13 cellular contexts compared by ENCODE assay signal in genomic region chr7:99420213-99420612, GRCh38. TPM values are rescaled to one million over a fixed set of nuclear protein-coding genes. Genes with fewer than 3 reads are reported as not detected.
DNase-seq lines count a peak whose midpoint lies in the region; ATAC-seq and TF ChIP-seq lines count a peak whose summit lies in the region.
"Had no signal": no experiment of that assay in that cellular context is flagged by ENCODE, and none has a peak within 500 bp of the region (broad histone marks: within the 10 kb centered on the region; RNA-seq: fewer than 3 reads in every experiment).

No MANE protein-coding gene starts in this region.

- H3K27ac Mint-ChIP-seq in stimulated activated naive CD8-positive, alpha-beta T cell treated with anti-CD3 and anti-CD28 coated beads, Interleukin-15, amount 100 ng/mL, for 72 hours: no peak overlapping the region
- H3K27ac Mint-ChIP-seq in T-helper 17 cell (peak overlapping the region; percentile 79), glutamatergic neuron (ENCODE audit: unreplicated experiment) (peak overlapping the region; percentile 33)

- H3K36me3 Mint-ChIP-seq in T-helper 17 cell (ENCODE audit: low read depth) (peaks cover 6% of the 10 kb centered on the region), glutamatergic neuron (ENCODE audit: unreplicated experiment) (peaks cover under 1% of the 10 kb centered on the region)

- peak; percentile 37 for ATAC-seq in stimulated activated naive CD8-positive, alpha-beta T cell treated with anti-CD3 and anti-CD28 coated beads, Interleukin-15, amount 100 ng/mL, for 72 hours
- ATAC-seq in stimulated activated naive CD8-positive, alpha-beta T cell treated with anti-CD3 and anti-CD28 coated beads, Interleukin-15, Interleukin-2, amounts not matched to agents 100 U/mL and 50 U/mL, for 24 hours: no peak
- no peak for ATAC-seq in T-helper 17 cell

- H3K4me3 Mint-ChIP-seq in stimulated activated naive CD8-positive, alpha-beta T cell treated with anti-CD3 and anti-CD28 coated beads, Interleukin-15, amount 100 ng/mL, for 72 hours: no peak overlapping the region
- H3K4me3 Mint-ChIP-seq in T-helper 17 cell (peak overlapping the region; percentile 25), glutamatergic neuron (ENCODE audit: unreplicated experiment) (no peak overlapping the region)

- no peak for TF ChIP-seq CTCF in glutamatergic neuron (IDR thresholded peaks at IDR 0.05; ENCODE audit: partially characterized antibody, unreplicated experiment)

- H3K9me3 ChIP-seq in T-helper 17 cell (ENCODE audit: control insufficient read depth, low read length, poor library complexity, severe bottlenecking): no peaks in the 10 kb centered on the region

- H3K4me1 Mint-ChIP-seq in stimulated activated naive CD8-positive, alpha-beta T cell treated with anti-CD3 and anti-CD28 coated beads, Interleukin-15, amount 100 ng/mL, for 72 hours: peaks cover 15% of the 10 kb centered on the region
- H3K4me1 Mint-ChIP-seq in T-helper 17 cell (peaks cover 3% of the 10 kb centered on the region), glutamatergic neuron (ENCODE audit: low read depth, unreplicated experiment) (peaks cover 2% of the 10 kb centered on the region)

- H3K9me3 Mint-ChIP-seq in stimulated activated naive CD8-positive, alpha-beta T cell treated with anti-CD3 and anti-CD28 coated beads, Interleukin-15, amount 100 ng/mL, for 72 hours: no peaks in the 10 kb centered on the region
- H3K9me3 Mint-ChIP-seq in glutamatergic neuron (ENCODE audit: unreplicated experiment): peaks cover 1% of the 10 kb centered on the region

- no peaks in the 10 kb centered on the region for H3K27me3 Mint-ChIP-seq in stimulated activated naive CD8-positive, alpha-beta T cell treated with anti-CD3 and anti-CD28 coated beads, Interleukin-15, amount 100 ng/mL, for 72 hours
- H3K27me3 Mint-ChIP-seq in T-helper 17 cell: no peaks in the 10 kb centered on the region
- peaks cover 2% of the 10 kb centered on the region for H3K27me3 Mint-ChIP-seq in glutamatergic neuron (ENCODE audit: unreplicated experiment)

- DNase-seq in stimulated activated naive CD8-positive, alpha-beta T cell treated with anti-CD3 and anti-CD28 coated beads, Interleukin-15, amount 100 ng/mL, for 72 hours: no peak
- DNase-seq in stimulated activated naive CD8-positive, alpha-beta T cell treated with anti-CD3 and anti-CD28 coated beads, Interleukin-15, Interleukin-2, amounts not matched to agents 100 U/mL and 50 U/mL, for 24 hours: no peak
- no peak for DNase-seq in T-helper 17 cell
- DNase-seq in glutamatergic neuron: no peak
- no peak for DNase-seq in DMS53 (lab: John Stamatoyannopoulos, UW)
- no peak for DNase-seq in activated effector memory CD4-positive, alpha-beta T cell treated with anti-CD3 and anti-CD28 coated beads, Interleukin-2, amount 50 U/mL, for 16 hours
- no peak for DNase-seq in SIG-M5 (lab: John Stamatoyannopoulos, UW)
- DNase-seq: C1 segment of cervical spinal cord, GDM1, NCI-H1105, NCI-H2081 treated with DMSO at 0.1 percent for 48 hours, NCI-H446 treated with DMSO at 0.1 percent for 48 hours, NCI-H69 had no signal

RNA-seq across cellular contexts. Expression of gene BUD31, which starts 11.4 kb away (rescaled TPM):
- total RNA-seq in T-helper 17 cell (100 to 1,000 TPM; 170 to 175 TPM), glutamatergic neuron (ENCODE audit: unreplicated experiment) (73.9 TPM)

RNA-seq across cellular contexts. Expression of gene PDAP1, which starts 11.8 kb away (rescaled TPM):
- total RNA-seq in T-helper 17 cell (10 to 100 TPM; 38.5 to 42.7 TPM), glutamatergic neuron (ENCODE audit: unreplicated experiment) (134 TPM)

RNA-seq across cellular contexts. Expression of gene PTCD1, which starts 18.4 kb away (rescaled TPM):
- 1 to 10 TPM; 3.6 to 3.8 TPM for total RNA-seq in T-helper 17 cell
- 5.5 TPM for total RNA-seq in glutamatergic neuron (ENCODE audit: unreplicated experiment)

RNA-seq across cellular contexts. Expression of gene CPSF4, which starts 18.5 kb away (rescaled TPM):
- 10 to 100 TPM; 35.0 to 42.9 TPM for total RNA-seq in T-helper 17 cell
- total RNA-seq in glutamatergic neuron (ENCODE audit: unreplicated experiment): 106 TPM

RNA-seq across cellular contexts. Expression of gene ARPC1B, which starts 45.7 kb away (rescaled TPM):
- 100 to 1,000 TPM; 185 to 220 TPM for total RNA-seq in T-helper 17 cell
- 9.5 TPM for total RNA-seq in glutamatergic neuron (ENCODE audit: unreplicated experiment)

Comparison
In these comparisons a context has a peak if more than half of its experiments do, and no peak if none do; other contexts are left out.
1. H3K27ac Mint-ChIP-seq: peak in T-helper 17 cell (single experiment) and glutamatergic neuron (single experiment); none in stimulated activated naive CD8-positive, alpha-beta T cell treated with anti-CD3 and anti-CD28 coated beads, Interleukin-15, amount 100 ng/mL, for 72 hours (0 of 2).